8 cellular contexts compared by ENCODE assay signal in the genomic region with DNA sequence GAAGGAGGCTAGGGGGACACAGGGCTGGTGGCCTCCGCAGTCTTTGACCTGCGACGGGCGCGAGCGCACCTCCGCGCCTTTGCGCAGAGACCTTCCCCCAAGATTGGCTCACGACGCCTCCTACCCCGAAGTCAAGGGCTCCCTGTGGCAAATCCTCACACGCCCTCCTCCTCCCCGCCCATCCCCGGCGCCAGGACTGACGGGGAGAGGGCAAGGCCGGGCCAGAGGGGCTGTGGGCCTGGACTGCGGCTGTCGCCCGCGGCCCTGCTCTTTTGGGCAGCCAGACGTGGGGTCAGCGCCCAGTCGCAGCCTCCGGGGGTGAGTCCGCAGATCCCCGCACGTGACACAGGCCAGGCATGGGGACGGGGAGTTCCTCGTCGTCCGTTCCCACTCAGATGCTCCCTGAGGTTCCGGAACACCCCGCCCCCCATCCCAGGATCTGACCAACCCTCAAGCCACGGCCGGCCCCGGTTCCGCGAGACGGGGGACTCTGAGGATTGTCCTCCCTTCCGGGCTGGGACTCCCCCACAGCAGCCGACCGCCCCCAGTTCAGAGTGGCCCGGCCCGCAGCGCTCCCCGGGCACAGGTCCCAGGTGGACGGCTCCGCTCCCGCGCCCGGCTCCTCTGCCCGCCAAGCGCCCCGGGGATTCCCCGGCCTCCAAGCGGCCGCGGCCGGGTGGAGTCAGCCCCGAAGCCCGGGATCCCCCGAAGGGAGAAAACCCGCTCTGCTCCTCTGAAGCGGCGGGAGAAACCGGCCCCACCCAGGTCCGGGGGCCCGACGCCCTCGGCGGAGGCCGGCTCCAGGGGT. TPM values are rescaled to one million over a fixed set of nuclear protein-coding genes. Genes with fewer than 3 reads are reported as not detected.
DNase-seq lines count a peak whose midpoint lies in the region; ATAC-seq, FAIRE-seq and TF ChIP-seq lines count a peak whose summit lies in the region.

No MANE protein-coding gene starts in this region.

- ATAC-seq in GM21825 (IDR thresholded peaks at IDR 0.05; ENCODE audit: unreplicated experiment) = peak; percentile 33
- ATAC-seq in activated T-helper 17 cell treated with anti-CD3 and anti-CD28 coated beads, Interleukin-2, amount 50 U/mL, for 72 hours (replicated peaks) = peak; percentile 62
- peak; percentile 62 to 68 for ATAC-seq in left cardiac atrium

- no peak for TF ChIP-seq POLR2A in sigmoid colon (IDR thresholded peaks at IDR 0.05)

- H3K9me3 Mint-ChIP-seq in activated T-helper 17 cell treated with anti-CD3 and anti-CD28 coated beads, Interleukin-2, amount 50 U/mL, for 72 hours = no peaks in the 10 kb centered on the region

- no peaks in the 10 kb centered on the region for H3K9me3 ChIP-seq in sigmoid colon

- TF ChIP-seq EP300 in sigmoid colon (IDR thresholded peaks at IDR 0.05) = no peak

- H3K4me3 ChIP-seq in sigmoid colon = peak overlapping the region; percentile 28 to 66 (median 54)

- H3K4me1 Mint-ChIP-seq in activated T-helper 17 cell treated with anti-CD3 and anti-CD28 coated beads, Interleukin-2, amount 50 U/mL, for 72 hours = peaks cover 17% of the 10 kb centered on the region

- H3K27ac ChIP-seq in sigmoid colon = peak overlapping the region; percentile 63 to 73 (median 70)

- H3K27me3 Mint-ChIP-seq in activated T-helper 17 cell treated with anti-CD3 and anti-CD28 coated beads, Interleukin-2, amount 50 U/mL, for 72 hours = no peaks in the 10 kb centered on the region

- peaks cover 0 to 48% (median 39%) of the 10 kb centered on the region in 4 donors for H3K4me1 ChIP-seq in sigmoid colon

- TF ChIP-seq CTCF in sigmoid colon (IDR thresholded peaks at IDR 0.05) = no peak

- no peak overlapping the region for H3K27ac Mint-ChIP-seq in activated T-helper 17 cell treated with anti-CD3 and anti-CD28 coated beads, Interleukin-2, amount 50 U/mL, for 72 hours

- DNase-seq in ELF-1 (ENCODE audit: low read depth, low spot score) = peak; percentile 61
- peak; percentile 34 for DNase-seq in LoVo (ENCODE audit: low spot score)
- peak; percentile 66 for DNase-seq in left cardiac atrium
- DNase-seq in sigmoid colon = peak; percentile 82
- no peak for DNase-seq in HTR-8/SVneo (ENCODE audit: insufficient read length, low spot score)
- no peak for DNase-seq in DMS153 treated with DMSO at 0.1 percent for 48 hours (lab: John Stamatoyannopoulos, UW; ENCODE audit: unreplicated experiment)

- intact Hi-C loops in left cardiac atrium (cut with DNase I) = no loop called here
- intact Hi-C loops in sigmoid colon (cut with DNase I) = no loop called here

- H3K36me3 ChIP-seq in sigmoid colon = no peaks in the 10 kb centered on the region

- H3K4me3 Mint-ChIP-seq in activated T-helper 17 cell treated with anti-CD3 and anti-CD28 coated beads, Interleukin-2, amount 50 U/mL, for 72 hours = peak overlapping the region; percentile 94

- no peak for FAIRE-seq in HTR-8/SVneo (lab: Jason Lieb, UNC)

- H3K36me3 Mint-ChIP-seq in activated T-helper 17 cell treated with anti-CD3 and anti-CD28 coated beads, Interleukin-2, amount 50 U/mL, for 72 hours (ENCODE audit: low read depth) = no peaks in the 10 kb centered on the region

- H3K27me3 ChIP-seq in sigmoid colon = peaks cover 38 to 61% (median 42%) of the 10 kb centered on the region in 3 donors

- 3% methylated on average over 74 of the region's 74 CpGs for WGBS in sigmoid colon, 2 donors

RNA-seq across cellular contexts. Expression of gene ANKRD33B, which starts 0.5 kb away (rescaled TPM):
- total RNA-seq in activated T-helper 17 cell treated with anti-CD3 and anti-CD28 coated beads, Interleukin-2, amount 50 U/mL, for 72 hours = 10 to 100 TPM in 1 of 2 donors, 1 to 10 TPM in 1; 7.8 to 12.2 TPM
- total RNA-seq in left cardiac atrium (1 to 10 TPM; 2.0 to 4.8 TPM), sigmoid colon (1 to 10 TPM; 2.7 to 4.6 (median 3.6) TPM)
- 1 to 10 TPM in 2 of 3 donors, under 1 TPM in 1; 0.23 to 2.1 (median 1.2) TPM for polyA plus RNA-seq in sigmoid colon

Comparison
In these comparisons a context has a peak if more than half of its experiments do, and no peak if none do; other contexts are left out.
1. DNase-seq: peak in ELF-1 (single experiment), LoVo (single experiment), left cardiac atrium (single experiment) and sigmoid colon (single experiment); none in HTR-8/SVneo (single experiment) and DMS153 treated with DMSO at 0.1 percent for 48 hours (single experiment).
2. Peak in every context shown above with its lines, with median percentiles within 50 percentile points of each other: ATAC-seq.